16 cellular contexts compared by ENCODE assay signal in the genomic region with DNA sequence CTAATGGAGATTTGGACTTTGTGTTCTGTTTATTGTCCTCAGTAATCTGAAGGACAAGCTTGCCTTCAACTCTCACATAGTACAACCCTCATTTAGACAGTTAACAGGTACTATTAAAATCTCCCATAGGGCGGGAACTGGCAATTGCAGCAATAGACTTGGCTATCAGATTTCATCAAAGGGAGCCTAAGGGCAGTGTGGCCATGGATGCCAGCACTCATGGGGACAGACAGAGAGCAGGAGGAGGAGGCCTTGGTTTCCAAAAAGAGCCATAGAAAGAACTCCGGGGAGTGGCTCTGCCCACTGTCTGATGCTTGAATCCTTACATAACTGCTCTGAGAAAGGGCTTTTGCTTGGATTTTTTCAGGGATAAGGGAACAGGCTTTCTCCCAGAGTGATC. TPM values are rescaled to one million over a fixed set of nuclear protein-coding genes. Genes with fewer than 3 reads are reported as not detected.
A peak's percentile ranks its signal among the peaks of the same experiment; 100 is the strongest.
DNase-seq lines count a peak whose midpoint lies in the region; ATAC-seq lines count a peak whose summit lies in the region.
"Had no signal": no experiment of that assay in that cellular context is flagged by ENCODE, and none has a peak within 500 bp of the region (broad histone marks: within the 10 kb centered on the region; RNA-seq: fewer than 3 reads in every experiment).

No MANE protein-coding gene starts in this region.

- no peak overlapping the region for H3K4me3 Mint-ChIP-seq in activated CD4-positive, alpha-beta memory T cell treated with anti-CD3 and anti-CD28 coated beads for 36 hours
- H3K4me3 Mint-ChIP-seq: activated T-helper 1 cell treated with anti-CD3 and anti-CD28 coated beads, Interleukin-12 subunit alpha, Interleukin-12 subunit beta, Interleukin-2, Interleukin-4 antibody, amounts not matched to agents 30 ng/mL and 10 ng/mL and 1 ng/mL, durations not matched to agents 14 hours and 24 hours and 36 hours; CD8-positive, alpha-beta T cell had no signal

- no peak for ATAC-seq in GM21529 (IDR thresholded peaks at IDR 0.05; ENCODE audit: unreplicated experiment)
- ATAC-seq: A549; CD8-positive, alpha-beta T cell had no signal

- peaks cover 0 to 4% (median 2%) of the 10 kb centered on the region in 3 donors for H3K36me3 ChIP-seq in skeletal muscle tissue (ENCODE audit: control insufficient read depth in 3 of 3, insufficient read depth in 3 of 3, low read length in 3 of 3)

- no peak overlapping the region for H3K27ac Mint-ChIP-seq in activated CD4-positive, alpha-beta memory T cell treated with anti-CD3 and anti-CD28 coated beads for 36 hours
- H3K27ac Mint-ChIP-seq: activated T-helper 1 cell treated with anti-CD3 and anti-CD28 coated beads, Interleukin-12 subunit alpha, Interleukin-12 subunit beta, Interleukin-2, Interleukin-4 antibody, amounts not matched to agents 30 ng/mL and 10 ng/mL and 1 ng/mL, durations not matched to agents 14 hours and 24 hours and 36 hours; CD8-positive, alpha-beta T cell had no signal

- no peaks in the 10 kb centered on the region for H3K9me3 Mint-ChIP-seq in activated CD4-positive, alpha-beta memory T cell treated with anti-CD3 and anti-CD28 coated beads for 36 hours
- H3K9me3 Mint-ChIP-seq: activated T-helper 1 cell treated with anti-CD3 and anti-CD28 coated beads, Interleukin-12 subunit alpha, Interleukin-12 subunit beta, Interleukin-2, Interleukin-4 antibody, amounts not matched to agents 30 ng/mL and 10 ng/mL and 1 ng/mL, durations not matched to agents 14 hours and 24 hours and 36 hours; CD8-positive, alpha-beta T cell had no signal

- CTCF ChIA-PET in activated CD4-positive, alpha-beta memory T cell treated with anti-CD3 and anti-CD28 coated beads for 36 hours (lab: Charles Lee) = interaction anchor here (0.7 kb wide), 1 partner anchor 9 kb away, joined by 3 read pairs; no protein-coding TSS in a partner anchor

- H3K4me3 ChIP-seq in skeletal muscle tissue (ENCODE audit: low read length in 3 of 3) = no peak overlapping the region
- H3K4me3 ChIP-seq: A549 had no signal

- H3K27ac ChIP-seq in skeletal muscle tissue (ENCODE audit: low read depth, low read length) = peak overlapping the region; percentile 48
- H3K27ac ChIP-seq: A549 had no signal

- POLR2A ChIA-PET in activated CD4-positive, alpha-beta memory T cell treated with anti-CD3 and anti-CD28 coated beads for 36 hours (lab: Charles Lee) = no interaction called here

- peaks cover 14 to 36% (median 17%) of the 10 kb centered on the region in 3 donors for H3K4me1 ChIP-seq in skeletal muscle tissue (ENCODE audit: control insufficient read depth in 3 of 3, insufficient read depth in 3 of 3, low read length in 3 of 3)

- intact Hi-C loops in activated CD4-positive, alpha-beta memory T cell treated with anti-CD3 and anti-CD28 coated beads for 36 hours (cut with micrococcal nuclease) = no loop called here

- no peaks in the 10 kb centered on the region for H3K27me3 Mint-ChIP-seq in activated CD4-positive, alpha-beta memory T cell treated with anti-CD3 and anti-CD28 coated beads for 36 hours

- peaks cover 12% of the 10 kb centered on the region for H3K4me1 Mint-ChIP-seq in activated CD4-positive, alpha-beta memory T cell treated with anti-CD3 and anti-CD28 coated beads for 36 hours (ENCODE audit: low read depth)

- no peaks in the 10 kb centered on the region for H3K27me3 ChIP-seq in skeletal muscle tissue (ENCODE audit: control insufficient read depth in 3 of 3, insufficient read depth in 3 of 3, low read length in 3 of 3)

- H3K9ac ChIP-seq in skeletal muscle tissue (ENCODE audit: low read depth in 1 of 3, low read length in 3 of 3) = peak overlapping the region; percentile 7 to 51 (median 12)

- H3K36me3 Mint-ChIP-seq in activated CD4-positive, alpha-beta memory T cell treated with anti-CD3 and anti-CD28 coated beads for 36 hours = peaks cover 3% of the 10 kb centered on the region

- H3K9me3 ChIP-seq in skeletal muscle tissue (ENCODE audit: control insufficient read depth in 3 of 3, low read length in 3 of 3) = no peaks in the 10 kb centered on the region
- H3K9me3 ChIP-seq: A549 had no signal

- peak; percentile 6 for DNase-seq in NCI-H2029 (lab: John Stamatoyannopoulos, UW)
- DNase-seq in NCI-H2029 treated with DMSO at 0.1 percent for 48 hours (lab: John Stamatoyannopoulos, UW) = no peak
- DNase-seq in NCI-H748 treated with DMSO at 0.1 percent for 48 hours (lab: John Stamatoyannopoulos, UW) = peak; percentile 20
- DNase-seq in iPS-NIHi11 (ENCODE audit: low spot score) = peak; percentile 41
- no peak for DNase-seq in activated CD4-positive, alpha-beta memory T cell treated with anti-CD3 and anti-CD28 coated beads for 36 hours
- DNase-seq in NCI-H226 = no peak
- DNase-seq: activated CD4-positive, alpha-beta T cell treated with anti-CD3 and anti-CD28 coated beads, Interleukin-2, amount 50 U/mL, for 48 hours; anterior cingulate cortex; CD8-positive, alpha-beta T cell; erythroblast; islet precursor cell; posterior cingulate gyrus had no signal

RNA-seq across cellular contexts. Expression of gene SLC36A1, which starts 6.8 kb away (rescaled TPM):
- total RNA-seq in skeletal muscle tissue = 8.9 TPM
- 1 to 10 TPM; 3.8 to 3.9 TPM for total RNA-seq in activated CD4-positive, alpha-beta memory T cell treated with anti-CD3 and anti-CD28 coated beads for 36 hours

Comparison
In these comparisons a context has a peak if more than half of its experiments do, and no peak if none do; other contexts are left out.
1. DNase-seq: peak in NCI-H2029 (single experiment), NCI-H748 treated with DMSO at 0.1 percent for 48 hours (single experiment) and iPS-NIHi11 (single experiment); none in NCI-H2029 treated with DMSO at 0.1 percent for 48 hours (single experiment), activated CD4-positive, alpha-beta memory T cell treated with anti-CD3 and anti-CD28 coated beads for 36 hours (single experiment) and NCI-H226 (single experiment).